Comparison of ENCODE assay signal across 12 cellular contexts in genomic region chr9:27535701-27536118, GRCh38. TPM values are rescaled to one million over a fixed set of nuclear protein-coding genes. Genes with fewer than 3 reads are reported as not detected.
DNase-seq lines count a peak whose midpoint lies in the region; ATAC-seq, FAIRE-seq and TF ChIP-seq lines count a peak whose summit lies in the region.
"Had no signal": no experiment of that assay in that cellular context is flagged by ENCODE, and none has a peak within 500 bp of the region (broad histone marks: within the 10 kb centered on the region; RNA-seq: fewer than 3 reads in every experiment).

No MANE protein-coding gene starts in this region.

- H3K27ac Mint-ChIP-seq in HFFc6 (no peak overlapping the region), WTC11 (no peak overlapping the region)
- H3K27ac Mint-ChIP-seq in stimulated activated naive CD8-positive, alpha-beta T cell treated with anti-CD3 and anti-CD28 coated beads, Interleukin-15, amount 100 ng/mL, for 72 hours = no peak overlapping the region

- no peaks in the 10 kb centered on the region for H3K36me3 ChIP-seq in mesendoderm (ENCODE audit: control insufficient read depth, insufficient read depth, low read length)
- H3K36me3 ChIP-seq: pancreas had no signal

- no peak overlapping the region for H4K5ac ChIP-seq in mesendoderm (ENCODE audit: low read length)

- no peaks in the 10 kb centered on the region for H3K4me1 ChIP-seq in mesendoderm (ENCODE audit: control insufficient read depth, low read depth, low read length)

- no peak overlapping the region for H3K23ac ChIP-seq in mesendoderm (ENCODE audit: low read length)

- WGBS in mesendoderm (ENCODE audit: extremely low coverage, insufficient coverage, low lambda C conversion rate) = no CpG with 5 or more reads among the region's 3 CpGs

- DNase-seq in GM18507 (ENCODE audit: extremely low spot score, insufficient read length, low read depth) (no peak), HFFc6 (no peak), WTC11 (ENCODE audit: low spot score) (peak; percentile 57), mesendoderm (peak; percentile 88), LoVo (ENCODE audit: low spot score) (no peak)
- no peak for DNase-seq in NK-92 treated with Interleukin-12 subunit alpha and Interleukin-12 subunit beta, amount 100 ng/mL, for 24 hours (lab: John Stamatoyannopoulos, UW)
- DNase-seq in stimulated activated naive CD8-positive, alpha-beta T cell treated with anti-CD3 and anti-CD28 coated beads, Interleukin-15, amount 100 ng/mL, for 72 hours = no peak
- DNase-seq in stimulated activated CD4-positive, alpha-beta T cell treated with anti-CD3 and anti-CD28 coated beads, Interleukin-2, amount 100 ng/mL, for 48 hours = no peak
- DNase-seq: activated CD4-positive, alpha-beta T cell treated with anti-CD3 and anti-CD28 coated beads, Interleukin-2, amount 50 U/mL, for 48 hours had no signal

- H3K18ac ChIP-seq in mesendoderm (ENCODE audit: low read length) = no peak overlapping the region

- H3K4me3 Mint-ChIP-seq in HFFc6 (no peak overlapping the region), WTC11 (no peak overlapping the region)
- no peak overlapping the region for H3K4me3 Mint-ChIP-seq in stimulated activated naive CD8-positive, alpha-beta T cell treated with anti-CD3 and anti-CD28 coated beads, Interleukin-15, amount 100 ng/mL, for 72 hours

- H3K9ac ChIP-seq in mesendoderm (ENCODE audit: low read length) = no peak overlapping the region

- no peaks in the 10 kb centered on the region for H3K27me3 ChIP-seq in mesendoderm (ENCODE audit: insufficient read depth, low read length, poor library complexity)
- H3K27me3 ChIP-seq: pancreas, suprapubic skin had no signal

- H3K27ac ChIP-seq in mesendoderm (ENCODE audit: low read depth, low read length) = no peak overlapping the region
- H3K27ac ChIP-seq: pancreas, suprapubic skin had no signal

- H3K79me1 ChIP-seq in mesendoderm (ENCODE audit: low read length) = no peaks in the 10 kb centered on the region

- H3K9me3 Mint-ChIP-seq in HFFc6 = no peaks in the 10 kb centered on the region
- no peaks in the 10 kb centered on the region for H3K9me3 Mint-ChIP-seq in WTC11
- no peaks in the 10 kb centered on the region for H3K9me3 Mint-ChIP-seq in stimulated activated naive CD8-positive, alpha-beta T cell treated with anti-CD3 and anti-CD28 coated beads, Interleukin-15, amount 100 ng/mL, for 72 hours

- no peak overlapping the region for H3K4me2 ChIP-seq in mesendoderm (ENCODE audit: low read length)

- H3K36me3 Mint-ChIP-seq in HFFc6 (ENCODE audit: low read depth) (no peaks in the 10 kb centered on the region), WTC11 (no peaks in the 10 kb centered on the region; the same call in 1 of the 2 replicates)

- POLR2A ChIA-PET in WTC11 (lab: Charles Lee) = interaction anchor here (1.2 kb wide), 1 partner anchor 46 kb away, joined by 3 read pairs; no protein-coding TSS in a partner anchor

- H3K4me1 Mint-ChIP-seq in HFFc6 (ENCODE audit: low read depth) = peaks cover 14% of the 10 kb centered on the region
- H3K4me1 Mint-ChIP-seq in WTC11 = peaks cover 31% of the 10 kb centered on the region
- H3K4me1 Mint-ChIP-seq in stimulated activated naive CD8-positive, alpha-beta T cell treated with anti-CD3 and anti-CD28 coated beads, Interleukin-15, amount 100 ng/mL, for 72 hours = no peaks in the 10 kb centered on the region

- H3K56ac ChIP-seq in mesendoderm (ENCODE audit: low read length) = no peak overlapping the region

- no peak overlapping the region for H3K4me3 ChIP-seq in mesendoderm (ENCODE audit: low read length)
- H3K4me3 ChIP-seq: pancreas, suprapubic skin had no signal

- peaks cover 12% of the 10 kb centered on the region for H3K27me3 Mint-ChIP-seq in HFFc6 (ENCODE audit: insufficient read depth)
- H3K27me3 Mint-ChIP-seq in WTC11 (ENCODE audit: low read depth) = no peaks in the 10 kb centered on the region
- no peaks in the 10 kb centered on the region for H3K27me3 Mint-ChIP-seq in stimulated activated naive CD8-positive, alpha-beta T cell treated with anti-CD3 and anti-CD28 coated beads, Interleukin-15, amount 100 ng/mL, for 72 hours

- no peak overlapping the region for H2AK5ac ChIP-seq in mesendoderm (ENCODE audit: low read length)

- peak; percentile 61 for FAIRE-seq in GM18507 (lab: Jason Lieb, UNC)
- FAIRE-seq: endometrium, pancreas had no signal

- H3K79me2 ChIP-seq in mesendoderm (ENCODE audit: control insufficient read depth, insufficient read depth, low read length) = no peaks in the 10 kb centered on the region

- H3K4ac ChIP-seq in mesendoderm (ENCODE audit: low read depth, low read length) = no peak overlapping the region

- CTCF ChIA-PET in WTC11 (lab: Charles Lee) = interaction anchor here (0.5 to 2.4 kb wide), 9 partner anchors 10 to 400 kb away, joined by 3 to 22 read pairs (median 4); no protein-coding TSS in a partner anchor

- H2BK120ac ChIP-seq in mesendoderm (ENCODE audit: low read depth, low read length) = no peak overlapping the region

- peak; percentile 97 for ATAC-seq in WTC11
- ATAC-seq in stimulated activated naive CD8-positive, alpha-beta T cell treated with anti-CD3 and anti-CD28 coated beads, Interleukin-15, amount 100 ng/mL, for 72 hours = no peak
- ATAC-seq: pancreas had no signal

- no peak overlapping the region for H2BK15ac ChIP-seq in mesendoderm (replicated peaks; ENCODE audit: low read depth)

- no peak overlapping the region for H2BK5ac ChIP-seq in mesendoderm (ENCODE audit: low read length)

- no peak overlapping the region for H4K8ac ChIP-seq in mesendoderm (ENCODE audit: low read depth, low read length)

- TF ChIP-seq CTCF in HFFc6 (IDR thresholded peaks at IDR 0.05) (peak; percentile 28; the same call in 1 of the 2 replicates), WTC11 (IDR thresholded peaks at IDR 0.05) (no peak)

TF ChIP-seq in WTC11, 78 proteins besides CTCF, POLR2A, EP300 and RAD21:
- TF ChIP-seq JAZF1 (CRISPR knock-in tag; IDR thresholded peaks at IDR 0.05) = no peak
- TF ChIP-seq FOXP1 (CRISPR knock-in tag; IDR thresholded peaks at IDR 0.05; ENCODE audit: borderline replicate concordance) = no peak
- no peak for TF ChIP-seq TCF7 (CRISPR knock-in tag; IDR thresholded peaks at IDR 0.05; ENCODE audit: low read depth)
TF ChIP-seq in WTC11: peak in this region for 0.

RNA-seq across cellular contexts. Expression of gene MOB3B, which starts 6.1 kb away (rescaled TPM):
- total RNA-seq in HFFc6 (2021; fragmentation: NEBNext Ultra II Directional; extraction: Animal tissue kit (Norgen Biotek cat#: 25700)) = not detected
- 18.9 to 25.1 TPM (median 20.9 TPM) in 3 replicates for total RNA-seq in WTC11 (2021)
- 5.9 TPM for polyA plus RNA-seq in mesendoderm (2013, experiment 1 of 2)
- polyA plus RNA-seq in mesendoderm (2013, experiment 2 of 2) = 6.1 TPM

RNA-seq across cellular contexts. Expression of gene IFNK, which starts 11.6 kb away (rescaled TPM):
- total RNA-seq in HFFc6 (2021; fragmentation: NEBNext Ultra II Directional; extraction: Animal tissue kit (Norgen Biotek cat#: 25700)) = not detected
- not detected in 3 replicates for total RNA-seq in WTC11 (2021)
- not detected for polyA plus RNA-seq in mesendoderm (2013, experiment 1 of 2)
- not detected for polyA plus RNA-seq in mesendoderm (2013, experiment 2 of 2)
- total RNA-seq: pancreas, suprapubic skin had no signal
- polyA plus RNA-seq: pancreas had no signal

RNA-seq across cellular contexts. Expression of gene C9orf72, which starts 37.6 kb away (rescaled TPM):
- total RNA-seq in HFFc6 (2021; fragmentation: NEBNext Ultra II Directional; extraction: Animal tissue kit (Norgen Biotek cat#: 25700)) = 1 to 10 TPM; 1.4 to 3.7 (median 2.3) TPM
- 21.5 to 23.1 TPM (median 21.5 TPM) in 3 replicates for total RNA-seq in WTC11 (2021)
- polyA plus RNA-seq in mesendoderm (2013, experiment 1 of 2) = 8.1 TPM
- polyA plus RNA-seq in mesendoderm (2013, experiment 2 of 2) = 8.6 TPM

Comparison
In these comparisons a context has a peak if more than half of its experiments do, and no peak if none do; other contexts are left out.
1. DNase-seq: peak in WTC11 (single experiment) and mesendoderm (single experiment); none in GM18507 (single experiment), HFFc6 (single experiment), LoVo (single experiment), NK-92 treated with Interleukin-12 subunit alpha and Interleukin-12 subunit beta, amount 100 ng/mL, for 24 hours (single experiment), stimulated activated naive CD8-positive, alpha-beta T cell treated with anti-CD3 and anti-CD28 coated beads, Interleukin-15, amount 100 ng/mL, for 72 hours (0 of 2) and stimulated activated CD4-positive, alpha-beta T cell treated with anti-CD3 and anti-CD28 coated beads, Interleukin-2, amount 100 ng/mL, for 48 hours (0 of 2).
2. RNA of gene MOB3B, which starts 6.1 kb away (total RNA-seq): 18.9 to 25.1 TPM in WTC11; not detected in HFFc6; every median in the first group is over 10 times any median in the second.